In genomic region chr10:60731134-60731883, GRCh38 we compare ENCODE assay signal across 8 cellular contexts. TPM values are rescaled to one million over a fixed set of nuclear protein-coding genes. Genes with fewer than 3 reads are reported as not detected.
DNase-seq lines count a peak whose midpoint lies in the region; ATAC-seq, FAIRE-seq and TF ChIP-seq lines count a peak whose summit lies in the region.

No MANE protein-coding gene starts in this region.

- H3K9me3 ChIP-seq in HepG2 (ENCODE audit: low read length): no peaks in the 10 kb centered on the region

- no TSS peak for BruUV-seq in HepG2 (replicated peaks; lab: Mats Ljungman, UMichigan)

- CTCF ChIA-PET in HepG2 (lab: Yijun Ruan, JAX; ENCODE audit: low intra/inter-chr PET ratio, low total read pairs): no interaction called here

- H3K36me3 ChIP-seq in H7 (replicated peaks; ENCODE audit: control insufficient read depth, insufficient read depth, low read length) (no peaks in the 10 kb centered on the region), HepG2 (replicated peaks in 1 of 2; ENCODE audit: control insufficient read depth in 1 of 2, insufficient read depth in 2 of 2, low read length in 2 of 2) (no peaks in the 10 kb centered on the region)

- H3K27ac ChIP-seq in HepG2 (ENCODE audit: extremely low read length, insufficient read depth, low read length): no peak overlapping the region

- FAIRE-seq in endometrium (lab: Jason Lieb, UNC) (peak; percentile 26), HepG2 (lab: Jason Lieb, UNC) (no peak)

- no peak for TF ChIP-seq EP300 in HepG2 (IDR thresholded peaks at IDR 0.05; ENCODE audit: low read depth in 2 of 2, low read length in 2 of 2)
- TF ChIP-seq EP300 in HepG2 (CRISPR knock-in tag; IDR thresholded peaks at IDR 0.05; ENCODE audit: borderline replicate concordance): no peak

- H3K4me3 ChIP-seq in H7 (ENCODE audit: insufficient read depth, low read depth, low read length): no peak overlapping the region
- no peak overlapping the region for H3K4me3 ChIP-seq in HepG2 (replicated peaks in 1 of 3; ENCODE audit: insufficient read depth in 1 of 3, low read depth in 2 of 3, low read length in 3 of 3)

- DNase-seq in H7 (peak; percentile 22), NAMALWA (ENCODE audit: low spot score) (peak; percentile 53), COLO829 (ENCODE audit: low spot score) (no peak), globus pallidus (ENCODE audit: low spot score) (no peak), HPDE6-E6E7 (ENCODE audit: extremely low spot score) (no peak), HepG2 (ENCODE audit: low spot score) (no peak)

- no peak for TF ChIP-seq CTCF in HepG2 (CRISPR knock-in tag; IDR thresholded peaks at IDR 0.05)

- 29% methylated on average over 3 of the region's 3 CpGs for WGBS in HepG2 (ENCODE audit: low lambda C conversion rate)

- no peak overlapping the region for H3K4me2 ChIP-seq in HepG2 (ENCODE audit: low read depth, low read length)

- TF ChIP-seq RAD21 in HepG2 (CRISPR knock-in tag; IDR thresholded peaks at IDR 0.05): no peak

- H3K9ac ChIP-seq in HepG2 (ENCODE audit: insufficient read depth, low read depth, low read length): no peak overlapping the region

- ATAC-seq in GM18511 (IDR thresholded peaks at IDR 0.05; ENCODE audit: unreplicated experiment): peak; percentile 77
- ATAC-seq in HepG2: no peak

- in situ Hi-C loops in HepG2 (cut with HindIII; ENCODE audit: extremely low pct_ligation_motif_present, low pct_unique_long_range_greater_than_20kb): no loop called here

- no peaks in the 10 kb centered on the region for H3K79me2 ChIP-seq in HepG2 (ENCODE audit: insufficient read depth, low read length)

- H2AFZ ChIP-seq in HepG2 (ENCODE audit: low read length): no peak overlapping the region

- POLR2A ChIA-PET in HepG2 (lab: Yijun Ruan, JAX): no interaction called here

- H3K27me3 ChIP-seq in H7 (ENCODE audit: control insufficient read depth, insufficient read depth, low read length): peaks cover 11% of the 10 kb centered on the region
- H3K27me3 ChIP-seq in HepG2 (ENCODE audit: control insufficient read depth in 1 of 2, insufficient read depth in 2 of 2, low read length in 2 of 2): peaks cover 4 to 48% of the 10 kb centered on the region in 2 experiments

- H3K4me1 ChIP-seq in HepG2 (ENCODE audit: insufficient read depth, low read length): peaks cover 8% of the 10 kb centered on the region

- intact Hi-C loops in HepG2 (cut with micrococcal nuclease; ENCODE audit: unreplicated experiment): no loop called here

- no peaks in the 10 kb centered on the region for H4K20me1 ChIP-seq in HepG2 (ENCODE audit: insufficient read depth, low read length)

- no peak for TF ChIP-seq POLR2A in HepG2 (IDR thresholded peaks at IDR 0.05; ENCODE audit: insufficient read depth in 1 of 2, low read depth in 2 of 2, low read length in 2 of 2)

TF ChIP-seq in HepG2, 621 proteins besides CTCF, POLR2A, EP300 and RAD21 (continues in another document):
- TF ChIP-seq GFI1 (CRISPR knock-in tag; IDR thresholded peaks at IDR 0.05; ENCODE audit: borderline replicate concordance) (no peak), RBM22 (optimal IDR thresholded peaks at IDR 0.05; ENCODE audit: low read length) (no peak), SSRP1 (CRISPR knock-in tag; IDR thresholded peaks at IDR 0.05) (no peak), AKNA (CRISPR knock-in tag; IDR thresholded peaks at IDR 0.05; ENCODE audit: borderline replicate concordance) (no peak), NR2F6 (IDR thresholded peaks at IDR 0.05) (no peak), NR2F6 (CRISPR knock-in tag; IDR thresholded peaks at IDR 0.05) (no peak), ZNF572 (CRISPR knock-in tag; IDR thresholded peaks at IDR 0.05) (no peak), KDM5A (IDR thresholded peaks at IDR 0.05; ENCODE audit: borderline replicate concordance, low read length) (no peak), CERS6 (CRISPR knock-in tag; IDR thresholded peaks at IDR 0.05) (no peak), TEAD2 (CRISPR knock-in tag; IDR thresholded peaks at IDR 0.05) (no peak), SRSF1 (optimal IDR thresholded peaks at IDR 0.05; ENCODE audit: low read depth, low read length) (no peak), KDM4B (CRISPR knock-in tag; IDR thresholded peaks at IDR 0.05) (no peak), TAF1 (CRISPR knock-in tag; IDR thresholded peaks at IDR 0.05) (no peak)

RNA-seq across cellular contexts. Expression of gene CDK1, which starts 47.0 kb away (rescaled TPM):
- 187 and 202 TPM in 2 replicates for total RNA-seq in H7 (2014; rRNA removed; shearing (Covaris generic))
- total RNA-seq in HepG2 (2016; rRNA removed; fragmentation: Illumina TruSeq; extraction: Trizol): 132 and 221 TPM in 2 replicates
- 25.7 and 32.5 TPM in 2 replicates for total RNA-seq in HepG2 (2016; cell fraction: cytosol; rRNA removed; fragmentation: Illumina TruSeq; extraction: Trizol; ENCODE audit: low read depth)
- 132 and 217 TPM in 2 replicates for total RNA-seq in HepG2 (2016; cell fraction: insoluble cytoplasmic fraction; rRNA removed; fragmentation: Illumina TruSeq; extraction: Trizol)
- total RNA-seq in HepG2 (2016; cell fraction: membrane; rRNA removed; fragmentation: Illumina TruSeq; extraction: Trizol): 45.2 and 55.5 TPM in 2 replicates
- 113 and 116 TPM in 2 replicates for total RNA-seq in HepG2 (2016; cell fraction: nucleus; rRNA removed; fragmentation: Illumina TruSeq; extraction: Trizol)
- 23.1 and 42.6 TPM in 2 replicates for polyA plus RNA-seq in HepG2 (2011; rRNA removed)
- 12.9 and 15.9 TPM in 2 replicates for polyA plus RNA-seq in HepG2 (2011; cell fraction: cytosol; rRNA removed)
- polyA plus RNA-seq in HepG2 (2011; cell fraction: nucleus; rRNA removed): 23.4 and 24.8 TPM in 2 replicates
- polyA plus RNA-seq in HepG2 (2012): 20.0 and 41.3 TPM in 2 replicates
- 7.5 and 9.0 TPM in 2 replicates for polyA plus RNA-seq in HepG2 (2016; cell fraction: cytosol; fragmentation: Illumina TruSeq; extraction: Trizol; ENCODE audit: low read depth)
- polyA plus RNA-seq in HepG2 (2016; cell fraction: insoluble cytoplasmic fraction; fragmentation: Illumina TruSeq; extraction: Trizol; ENCODE audit: low read depth): 154 and 181 TPM in 2 replicates
- 17.0 and 17.2 TPM in 2 replicates for polyA plus RNA-seq in HepG2 (2016; cell fraction: membrane; fragmentation: Illumina TruSeq; extraction: Trizol; ENCODE audit: low read depth)
- polyA plus RNA-seq in HepG2 (2016; cell fraction: nucleus; fragmentation: Illumina TruSeq; extraction: Trizol; ENCODE audit: insufficient read depth, low read depth): 177 and 183 TPM in 2 replicates
- 6.0 and 23.9 TPM in 2 replicates for polyA minus RNA-seq in HepG2 (2011; rRNA and poly(A)+ RNA removed; ENCODE audit: low replicate concordance)
- 9.6 and 14.5 TPM in 2 replicates for polyA minus RNA-seq in HepG2 (2011; cell fraction: cytosol; rRNA and poly(A)+ RNA removed)
- polyA minus RNA-seq in HepG2 (2011; cell fraction: nucleus; rRNA and poly(A)+ RNA removed): 33.8 and 62.3 TPM in 2 replicates

Comparison
In these comparisons a context has a peak if more than half of its experiments do, and no peak if none do; other contexts are left out.
1. DNase-seq: peak in H7 (single experiment) and NAMALWA (single experiment); none in COLO829 (single experiment), globus pallidus (single experiment), HPDE6-E6E7 (single experiment) and HepG2 (single experiment).